ENCODE assay signal across 8 cellular contexts in the genomic region with DNA sequence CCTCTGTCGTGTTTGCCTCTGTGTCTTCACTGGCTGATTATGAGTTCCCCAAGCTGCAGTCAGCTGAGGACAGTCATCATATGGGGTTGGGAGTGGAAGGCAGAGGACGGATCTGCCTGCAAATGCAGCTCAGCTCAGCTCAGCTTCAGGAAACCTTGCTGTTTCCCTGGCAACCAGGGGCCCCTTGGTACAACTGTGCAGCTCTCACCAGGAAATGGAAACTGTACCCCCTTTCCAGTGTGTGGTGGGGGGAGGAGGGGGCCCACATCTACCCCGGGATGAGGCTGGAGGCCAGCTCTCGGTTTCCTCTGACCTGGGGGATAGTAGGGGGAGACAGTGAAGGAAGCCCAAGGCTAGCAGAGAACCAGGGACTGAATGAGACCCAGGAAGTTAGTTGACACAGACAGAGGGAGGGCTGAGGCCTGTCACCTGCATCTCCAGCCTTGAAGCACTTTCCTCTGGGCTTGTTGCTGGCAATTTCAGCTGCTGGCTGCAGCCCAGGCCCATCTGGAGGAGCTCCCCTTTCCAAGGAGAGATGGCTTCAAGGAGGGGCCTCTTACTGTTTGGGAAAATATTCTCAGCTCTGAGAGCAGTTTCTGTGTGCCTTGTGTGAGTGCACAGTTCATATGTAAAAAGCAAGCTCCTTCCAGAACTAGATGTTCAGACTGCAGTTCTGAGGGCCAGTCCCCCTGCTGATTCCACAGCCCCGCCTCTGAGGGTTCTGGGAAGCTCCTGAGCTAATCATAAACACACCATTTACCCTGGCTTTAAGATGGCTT. TPM values are rescaled to one million over a fixed set of nuclear protein-coding genes. Genes with fewer than 3 reads are reported as not detected.
DNase-seq lines count a peak whose midpoint lies in the region; ATAC-seq and TF ChIP-seq lines count a peak whose summit lies in the region.

No MANE protein-coding gene starts in this region.

- H3K4me3 Mint-ChIP-seq in activated CD8-positive, alpha-beta T cell treated with anti-CD3 and anti-CD28 coated beads, Interleukin-2, amount 10 ng/mL, durations not matched to agents 7 days and 5 days, result peak overlapping the region; percentile 64
- H3K4me3 Mint-ChIP-seq in osteocyte (ENCODE audit: unreplicated experiment), result peak overlapping the region; percentile 36

- peak overlapping the region; percentile 97 for H3K27ac ChIP-seq in KOPT-K1 (ENCODE audit: low read depth, low read length, poor library complexity, severe bottlenecking)
- H3K27ac ChIP-seq in esophagus (ENCODE audit: low read depth in 2 of 2, low read length in 1 of 2), result peak overlapping the region; percentile 66
- peak overlapping the region; percentile 82 for H3K27ac ChIP-seq in vagina

- no peaks in the 10 kb centered on the region for H3K9me3 Mint-ChIP-seq in activated CD8-positive, alpha-beta T cell treated with anti-CD3 and anti-CD28 coated beads, Interleukin-2, amount 10 ng/mL, durations not matched to agents 7 days and 5 days (ENCODE audit: insufficient read depth)
- H3K9me3 Mint-ChIP-seq in osteocyte (ENCODE audit: unreplicated experiment), result no peaks in the 10 kb centered on the region

- H3K4me1 Mint-ChIP-seq in activated CD8-positive, alpha-beta T cell treated with anti-CD3 and anti-CD28 coated beads, Interleukin-2, amount 10 ng/mL, durations not matched to agents 7 days and 5 days (ENCODE audit: low read depth), result peaks cover 93% of the 10 kb centered on the region
- peaks cover 50% of the 10 kb centered on the region for H3K4me1 Mint-ChIP-seq in osteocyte (ENCODE audit: unreplicated experiment)

- peak; percentile 33 for DNase-seq in EH (ENCODE audit: low read depth)
- DNase-seq in activated CD8-positive, alpha-beta T cell treated with anti-CD3 and anti-CD28 coated beads, Interleukin-2, amount 10 ng/mL, durations not matched to agents 7 days and 5 days, result peak; percentile 86
- no peak for DNase-seq in osteocyte (ENCODE audit: extremely low spot score, unreplicated experiment)
- no peak for DNase-seq in vagina (ENCODE audit: extremely low spot score in 2 of 2)
- no peak for DNase-seq in NCI-H187 treated with DMSO at 0.1 percent for 48 hours (lab: John Stamatoyannopoulos, UW)

- H3K27me3 ChIP-seq in esophagus (ENCODE audit: control insufficient read depth in 1 of 2, insufficient read depth in 2 of 2, low read length in 2 of 2) (no peaks in the 10 kb centered on the region), vagina (no peaks in the 10 kb centered on the region)

- POLR2A ChIA-PET in activated CD8-positive, alpha-beta T cell treated with anti-CD3 and anti-CD28 coated beads, Interleukin-2, amount 10 ng/mL, durations not matched to agents 7 days and 5 days (lab: Charles Lee), result interaction anchor here (0.5 to 3.3 kb wide), 12 partner anchors 9 to 1638 kb away, joined by 3 to 16 read pairs (median 4); a partner anchor contains a TSS

- TF ChIP-seq CTCF in osteocyte (IDR thresholded peaks at IDR 0.05) (no peak), vagina (IDR thresholded peaks at IDR 0.05) (no peak)

- peak; percentile 67 for ATAC-seq in GM21390 (IDR thresholded peaks at IDR 0.05; ENCODE audit: unreplicated experiment)
- ATAC-seq in activated CD8-positive, alpha-beta T cell treated with anti-CD3 and anti-CD28 coated beads, Interleukin-2, amount 10 ng/mL, durations not matched to agents 7 days and 5 days, result peak; percentile 84

- H3K27me3 Mint-ChIP-seq in activated CD8-positive, alpha-beta T cell treated with anti-CD3 and anti-CD28 coated beads, Interleukin-2, amount 10 ng/mL, durations not matched to agents 7 days and 5 days (ENCODE audit: low read depth), result no peaks in the 10 kb centered on the region
- H3K27me3 Mint-ChIP-seq in osteocyte (ENCODE audit: unreplicated experiment), result no peaks in the 10 kb centered on the region

- peaks cover 71% of the 10 kb centered on the region for H3K36me3 Mint-ChIP-seq in activated CD8-positive, alpha-beta T cell treated with anti-CD3 and anti-CD28 coated beads, Interleukin-2, amount 10 ng/mL, durations not matched to agents 7 days and 5 days (ENCODE audit: low read depth)
- H3K36me3 Mint-ChIP-seq in osteocyte (ENCODE audit: unreplicated experiment), result peaks cover 4% of the 10 kb centered on the region

- H3K36me3 ChIP-seq in KOPT-K1 (ENCODE audit: insufficient read depth, low read length) (peaks cover 33% of the 10 kb centered on the region; the same call in 1 of the 2 replicates), esophagus (ENCODE audit: control insufficient read depth in 2 of 2, insufficient read depth in 2 of 2, low read length in 1 of 2) (no peaks in the 10 kb centered on the region), vagina (no peaks in the 10 kb centered on the region)

- H3K9me3 ChIP-seq in KOPT-K1 (ENCODE audit: insufficient read depth, low read length, poor library complexity, severe bottlenecking) (no peaks in the 10 kb centered on the region), esophagus (ENCODE audit: control insufficient read depth in 2 of 2, insufficient read depth in 1 of 2, low read depth in 1 of 2, low read length in 1 of 2) (no peaks in the 10 kb centered on the region), vagina (no peaks in the 10 kb centered on the region)

- 25 to 37% methylated on average over 5 of the region's 5 CpGs for WGBS in esophagus, 2 donors

- H3K4me1 ChIP-seq in esophagus (ENCODE audit: control insufficient read depth in 2 of 2, insufficient read depth in 2 of 2, low read length in 1 of 2), result peaks cover 2 to 8% of the 10 kb centered on the region in 2 donors
- H3K4me1 ChIP-seq in vagina, result peaks cover 85% of the 10 kb centered on the region

- H3K4me3 ChIP-seq in esophagus (ENCODE audit: low read depth in 1 of 2, low read length in 2 of 2), result no peak overlapping the region
- H3K4me3 ChIP-seq in vagina, result no peak overlapping the region

- H3K27ac Mint-ChIP-seq in activated CD8-positive, alpha-beta T cell treated with anti-CD3 and anti-CD28 coated beads, Interleukin-2, amount 10 ng/mL, durations not matched to agents 7 days and 5 days, result peak overlapping the region; percentile 92
- peak overlapping the region; percentile 93 for H3K27ac Mint-ChIP-seq in osteocyte (ENCODE audit: unreplicated experiment)

- TF ChIP-seq POLR2A in vagina (IDR thresholded peaks at IDR 0.05), result no peak

- CTCF ChIA-PET in activated CD8-positive, alpha-beta T cell treated with anti-CD3 and anti-CD28 coated beads, Interleukin-2, amount 10 ng/mL, durations not matched to agents 7 days and 5 days (lab: Charles Lee), result interaction anchor here (0.8 to 12.9 kb wide), 11 partner anchors 9 to 371 kb away, joined by 3 to 172 read pairs (median 9); a partner anchor contains a TSS

- intact Hi-C loops in vagina (cut with DNase I), result no loop called here

RNA-seq across cellular contexts. Expression of a gene that starts 6.9 kb away (rescaled TPM):
- total RNA-seq in activated CD8-positive, alpha-beta T cell treated with anti-CD3 and anti-CD28 coated beads, Interleukin-2, amount 10 ng/mL, durations not matched to agents 7 days and 5 days, result 100 to 1,000 TPM; 481 to 495 TPM
- 10 to 100 TPM; 10.7 to 23.2 TPM for polyA plus RNA-seq in esophagus
- total RNA-seq in osteocyte, result 245 and 254 TPM in 2 replicates
- 190 TPM for total RNA-seq in vagina

Comparison
In these comparisons a context has a peak if more than half of its experiments do, and no peak if none do; other contexts are left out.
1. DNase-seq: peak in EH (single experiment) and activated CD8-positive, alpha-beta T cell treated with anti-CD3 and anti-CD28 coated beads, Interleukin-2, amount 10 ng/mL, durations not matched to agents 7 days and 5 days (single experiment); none in osteocyte (single experiment), vagina (0 of 2) and NCI-H187 treated with DMSO at 0.1 percent for 48 hours (single experiment).
2. Peak in every context shown above with its lines, with median percentiles within 50 percentile points of each other: H3K27ac ChIP-seq.